In genomic region chr17:14303343-14304221, GRCh38 we compare ENCODE assay signal across 8 cellular contexts. TPM values are rescaled to one million over a fixed set of nuclear protein-coding genes. Genes with fewer than 3 reads are reported as not detected.
DNase-seq lines count a peak whose midpoint lies in the region; ATAC-seq and FAIRE-seq lines count a peak whose summit lies in the region.

No MANE protein-coding gene starts in this region.

- H3K4me1 ChIP-seq in iPS-20b (ENCODE audit: insufficient read depth, low read length), result peaks cover 48% of the 10 kb centered on the region

- FAIRE-seq in GM19239 (lab: Jason Lieb, UNC), result no peak

- peak overlapping the region; percentile 89 for H3K4me3 Mint-ChIP-seq in activated naive CD4-positive, alpha-beta T cell treated with anti-CD3 and anti-CD28 coated beads for 36 hours

- ATAC-seq in GM18519 (IDR thresholded peaks at IDR 0.05; ENCODE audit: low FRiP score, unreplicated experiment), result no peak

- CTCF ChIA-PET in activated naive CD4-positive, alpha-beta T cell treated with anti-CD3 and anti-CD28 coated beads for 36 hours (lab: Charles Lee), result interaction anchor here (0.5 to 2.5 kb wide), 5 partner anchors 15 to 482 kb away, joined by 3 to 9 read pairs (median 3); no protein-coding TSS in a partner anchor

- peaks cover 30% of the 10 kb centered on the region for H3K36me3 Mint-ChIP-seq in activated naive CD4-positive, alpha-beta T cell treated with anti-CD3 and anti-CD28 coated beads for 36 hours (ENCODE audit: low read depth)

- peak overlapping the region; percentile 93 for H3K4me3 ChIP-seq in iPS-20b (ENCODE audit: low read length)

- H3K27ac ChIP-seq in iPS-20b (ENCODE audit: low read length), result no peak overlapping the region

- H3K27me3 ChIP-seq in iPS-20b (ENCODE audit: insufficient read depth, low read length), result peaks cover 78% of the 10 kb centered on the region

- no peaks in the 10 kb centered on the region; the same call in 1 of the 2 replicates for H3K36me3 ChIP-seq in iPS-20b (ENCODE audit: insufficient read depth, low read depth, low read length)

- H3K9me3 Mint-ChIP-seq in activated naive CD4-positive, alpha-beta T cell treated with anti-CD3 and anti-CD28 coated beads for 36 hours, result no peaks in the 10 kb centered on the region

- intact Hi-C loops in activated naive CD4-positive, alpha-beta T cell treated with anti-CD3 and anti-CD28 coated beads for 36 hours (cut with micrococcal nuclease), result loop anchor here (1.0 to 10.0 kb wide), 9 partner anchors 34 to 1271 kb away; no protein-coding TSS in a partner anchor

- H3K27me3 Mint-ChIP-seq in activated naive CD4-positive, alpha-beta T cell treated with anti-CD3 and anti-CD28 coated beads for 36 hours (ENCODE audit: low read depth), result peaks cover 7% of the 10 kb centered on the region

- peaks cover 3% of the 10 kb centered on the region; the same call in 1 of the 2 replicates for H3K9me3 ChIP-seq in iPS-20b (ENCODE audit: insufficient read depth, low read depth, low read length)

- H3K9ac ChIP-seq in iPS-20b (ENCODE audit: low read depth, low read length), result peak overlapping the region; percentile 61; the same call in 1 of the 2 replicates

- H3K27ac Mint-ChIP-seq in activated naive CD4-positive, alpha-beta T cell treated with anti-CD3 and anti-CD28 coated beads for 36 hours, result peak overlapping the region; percentile 86

- peaks cover 52% of the 10 kb centered on the region for H3K4me1 Mint-ChIP-seq in activated naive CD4-positive, alpha-beta T cell treated with anti-CD3 and anti-CD28 coated beads for 36 hours (ENCODE audit: low read depth)

- DNase-seq in NCI-H1105 treated with DMSO at 0.1 percent for 48 hours (lab: John Stamatoyannopoulos, UW) (peak; percentile 7), NCI-H1105 (lab: John Stamatoyannopoulos, UW) (no peak), DMS53 (lab: John Stamatoyannopoulos, UW) (no peak), GM19239 (ENCODE audit: insufficient read length, low spot score) (no peak)
- peak; percentile 68 for DNase-seq in activated naive CD4-positive, alpha-beta T cell treated with anti-CD3 and anti-CD28 coated beads for 36 hours
- peak; percentile 43 for DNase-seq in stimulated activated CD8-positive, alpha-beta memory T cell treated with anti-CD3 and anti-CD28 coated beads, Interleukin-4, amount 100 ng/mL, for 48 hours

RNA-seq across cellular contexts. Expression of gene HS3ST3B1, which starts 2.7 kb away (rescaled TPM):
- total RNA-seq in activated naive CD4-positive, alpha-beta T cell treated with anti-CD3 and anti-CD28 coated beads for 36 hours, result 10 to 100 TPM; 23.2 to 26.0 TPM

Comparison
In these comparisons a context has a peak if more than half of its experiments do, and no peak if none do; other contexts are left out.
1. DNase-seq: peak in NCI-H1105 treated with DMSO at 0.1 percent for 48 hours (single experiment), activated naive CD4-positive, alpha-beta T cell treated with anti-CD3 and anti-CD28 coated beads for 36 hours (single experiment) and stimulated activated CD8-positive, alpha-beta memory T cell treated with anti-CD3 and anti-CD28 coated beads, Interleukin-4, amount 100 ng/mL, for 48 hours (single experiment); none in NCI-H1105 (single experiment), DMS53 (single experiment) and GM19239 (single experiment).